ENCODE assay signal across 3 cellular contexts in genomic region chr19:28509079-28509895, GRCh38.
TF ChIP-seq lines count a peak whose summit lies in the region.

No MANE protein-coding gene starts in this region.

TF ChIP-seq in HEK293, 187 proteins besides CTCF, POLR2A, EP300 and RAD21:
- TF ChIP-seq SCRT2 (tag by site-specific recombination; IDR thresholded peaks at IDR 0.05) = peak; percentile 91
- peak; percentile 73; the same call in 1 of the 2 replicates for TF ChIP-seq SCRT1 (tag by site-specific recombination; IDR thresholded peaks at IDR 0.05; ENCODE audit: borderline replicate concordance)
- no peak for TF ChIP-seq RBAK (tag by site-specific recombination; IDR thresholded peaks at IDR 0.05)

TF ChIP-seq in H1, 55 proteins besides CTCF, POLR2A, EP300 and RAD21:
- no peak for TF ChIP-seq HDAC6 (IDR thresholded peaks at IDR 0.05; ENCODE audit: low read depth, low read length)
- no peak for TF ChIP-seq SP2 (IDR thresholded peaks at IDR 0.05; ENCODE audit: low read length)
- TF ChIP-seq CHD1 (IDR thresholded peaks at IDR 0.05; ENCODE audit: low read depth, low read length) = no peak
- no peak for TF ChIP-seq SIRT6 (IDR thresholded peaks at IDR 0.05; ENCODE audit: low read length)
- TF ChIP-seq CEBPB (IDR thresholded peaks at IDR 0.05; ENCODE audit: low read depth, low read length) = no peak
- TF ChIP-seq, protein P1, sequence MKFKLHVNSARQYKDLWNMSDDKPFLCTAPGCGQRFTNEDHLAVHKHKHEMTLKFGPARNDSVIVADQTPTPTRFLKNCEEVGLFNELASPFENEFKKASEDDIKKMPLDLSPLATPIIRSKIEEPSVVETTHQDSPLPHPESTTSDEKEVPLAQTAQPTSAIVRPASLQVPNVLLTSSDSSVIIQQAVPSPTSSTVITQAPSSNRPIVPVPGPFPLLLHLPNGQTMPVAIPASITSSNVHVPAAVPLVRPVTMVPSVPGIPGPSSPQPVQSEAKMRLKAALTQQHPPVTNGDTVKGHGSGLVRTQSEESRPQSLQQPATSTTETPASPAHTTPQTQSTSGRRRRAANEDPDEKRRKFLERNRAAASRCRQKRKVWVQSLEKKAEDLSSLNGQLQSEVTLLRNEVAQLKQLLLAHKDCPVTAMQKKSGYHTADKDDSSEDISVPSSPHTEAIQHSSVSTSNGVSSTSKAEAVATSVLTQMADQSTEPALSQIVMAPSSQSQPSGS (IDR thresholded peaks at IDR 0.05; ENCODE audit: low read length) = no peak
- TF ChIP-seq YY1 (IDR thresholded peaks at IDR 0.05; ENCODE audit: low read depth, low read length) = no peak
- no peak for TF ChIP-seq SP1 (IDR thresholded peaks at IDR 0.05; ENCODE audit: low read depth, low read length)
- TF ChIP-seq TCF12 (IDR thresholded peaks at IDR 0.05; ENCODE audit: low read depth, low read length) = no peak
- no peak for TF ChIP-seq BRCA1 (IDR thresholded peaks at IDR 0.05; ENCODE audit: low read depth, low read length)
- TF ChIP-seq TBP (IDR thresholded peaks at IDR 0.05; ENCODE audit: low read depth, low read length) = no peak
- no peak for TF ChIP-seq GTF2F1 (IDR thresholded peaks at IDR 0.05; ENCODE audit: borderline replicate concordance, low read depth, low read length)
- TF ChIP-seq HDAC2 (IDR thresholded peaks at IDR 0.05; ENCODE audit: borderline replicate concordance in 1 of 2, low read depth in 2 of 2, low read length in 2 of 2) = no peak

TF ChIP-seq in neural cell, 6 proteins besides CTCF, POLR2A, EP300 and RAD21:
- TF ChIP-seq, protein P2, sequence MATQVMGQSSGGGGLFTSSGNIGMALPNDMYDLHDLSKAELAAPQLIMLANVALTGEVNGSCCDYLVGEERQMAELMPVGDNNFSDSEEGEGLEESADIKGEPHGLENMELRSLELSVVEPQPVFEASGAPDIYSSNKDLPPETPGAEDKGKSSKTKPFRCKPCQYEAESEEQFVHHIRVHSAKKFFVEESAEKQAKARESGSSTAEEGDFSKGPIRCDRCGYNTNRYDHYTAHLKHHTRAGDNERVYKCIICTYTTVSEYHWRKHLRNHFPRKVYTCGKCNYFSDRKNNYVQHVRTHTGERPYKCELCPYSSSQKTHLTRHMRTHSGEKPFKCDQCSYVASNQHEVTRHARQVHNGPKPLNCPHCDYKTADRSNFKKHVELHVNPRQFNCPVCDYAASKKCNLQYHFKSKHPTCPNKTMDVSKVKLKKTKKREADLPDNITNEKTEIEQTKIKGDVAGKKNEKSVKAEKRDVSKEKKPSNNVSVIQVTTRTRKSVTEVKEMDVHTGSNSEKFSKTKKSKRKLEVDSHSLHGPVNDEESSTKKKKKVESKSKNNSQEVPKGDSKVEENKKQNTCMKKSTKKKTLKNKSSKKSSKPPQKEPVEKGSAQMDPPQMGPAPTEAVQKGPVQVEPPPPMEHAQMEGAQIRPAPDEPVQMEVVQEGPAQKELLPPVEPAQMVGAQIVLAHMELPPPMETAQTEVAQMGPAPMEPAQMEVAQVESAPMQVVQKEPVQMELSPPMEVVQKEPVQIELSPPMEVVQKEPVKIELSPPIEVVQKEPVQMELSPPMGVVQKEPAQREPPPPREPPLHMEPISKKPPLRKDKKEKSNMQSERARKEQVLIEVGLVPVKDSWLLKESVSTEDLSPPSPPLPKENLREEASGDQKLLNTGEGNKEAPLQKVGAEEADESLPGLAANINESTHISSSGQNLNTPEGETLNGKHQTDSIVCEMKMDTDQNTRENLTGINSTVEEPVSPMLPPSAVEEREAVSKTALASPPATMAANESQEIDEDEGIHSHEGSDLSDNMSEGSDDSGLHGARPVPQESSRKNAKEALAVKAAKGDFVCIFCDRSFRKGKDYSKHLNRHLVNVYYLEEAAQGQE (IDR thresholded peaks at IDR 0.05; ENCODE audit: borderline replicate concordance) = no peak
- peak; percentile 66 for TF ChIP-seq POLR2AphosphoS5 (IDR thresholded peaks at IDR 0.05)
